2 cellular contexts compared by ENCODE assay signal in the genomic region with DNA sequence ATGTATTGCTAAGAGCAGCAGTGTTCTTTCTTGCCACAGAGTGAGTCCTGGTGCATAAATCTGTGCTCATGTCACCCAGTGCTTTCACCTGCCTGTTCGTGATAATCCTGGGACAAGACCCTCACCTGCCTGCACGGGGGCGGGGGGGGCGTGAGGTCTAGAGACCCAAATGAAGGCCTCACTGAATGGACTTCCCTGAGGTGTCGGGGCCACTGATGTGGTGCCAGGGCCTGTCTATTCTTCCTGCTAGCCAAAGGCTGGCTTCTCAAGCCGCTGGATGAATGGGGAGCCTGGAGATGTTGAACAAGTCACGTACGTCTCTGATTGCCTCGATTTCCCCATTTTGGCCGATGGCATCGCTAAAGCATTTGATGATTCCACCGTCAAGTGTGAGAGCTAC.
TF ChIP-seq lines count a peak whose summit lies in the region.

No MANE protein-coding gene starts in this region.

TF ChIP-seq in WTC11, 78 proteins besides CTCF, POLR2A, EP300 and RAD21 (continued from another document):
- TF ChIP-seq, protein P1, sequence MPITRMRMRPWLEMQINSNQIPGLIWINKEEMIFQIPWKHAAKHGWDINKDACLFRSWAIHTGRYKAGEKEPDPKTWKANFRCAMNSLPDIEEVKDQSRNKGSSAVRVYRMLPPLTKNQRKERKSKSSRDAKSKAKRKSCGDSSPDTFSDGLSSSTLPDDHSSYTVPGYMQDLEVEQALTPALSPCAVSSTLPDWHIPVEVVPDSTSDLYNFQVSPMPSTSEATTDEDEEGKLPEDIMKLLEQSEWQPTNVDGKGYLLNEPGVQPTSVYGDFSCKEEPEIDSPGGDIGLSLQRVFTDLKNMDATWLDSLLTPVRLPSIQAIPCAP (CRISPR knock-in tag; IDR thresholded peaks at IDR 0.05): no peak
- TF ChIP-seq GRHL2 (CRISPR knock-in tag; IDR thresholded peaks at IDR 0.05; ENCODE audit: insufficient replicate concordance, severe bottlenecking) (no peak), GABPB1 (CRISPR knock-in tag; IDR thresholded peaks at IDR 0.05) (no peak), GTF2I (CRISPR knock-in tag; conservative IDR thresholded peaks at IDR 0.05) (no peak), TEAD1 (CRISPR knock-in tag; IDR thresholded peaks at IDR 0.05) (no peak), FOXJ3 (CRISPR knock-in tag; IDR thresholded peaks at IDR 0.05; ENCODE audit: borderline replicate concordance) (no peak), NR1H2 (CRISPR knock-in tag; IDR thresholded peaks at IDR 0.05) (no peak), SOX15 (CRISPR knock-in tag; IDR thresholded peaks at IDR 0.05) (no peak), TCF7 (CRISPR knock-in tag; IDR thresholded peaks at IDR 0.05; ENCODE audit: low read depth) (no peak), HMGA2 (CRISPR knock-in tag; IDR thresholded peaks at IDR 0.05) (no peak), ETV6 (CRISPR knock-in tag; IDR thresholded peaks at IDR 0.05) (no peak), NFATC4 (CRISPR knock-in tag; IDR thresholded peaks at IDR 0.05) (no peak)
- TF ChIP-seq, protein P2, sequence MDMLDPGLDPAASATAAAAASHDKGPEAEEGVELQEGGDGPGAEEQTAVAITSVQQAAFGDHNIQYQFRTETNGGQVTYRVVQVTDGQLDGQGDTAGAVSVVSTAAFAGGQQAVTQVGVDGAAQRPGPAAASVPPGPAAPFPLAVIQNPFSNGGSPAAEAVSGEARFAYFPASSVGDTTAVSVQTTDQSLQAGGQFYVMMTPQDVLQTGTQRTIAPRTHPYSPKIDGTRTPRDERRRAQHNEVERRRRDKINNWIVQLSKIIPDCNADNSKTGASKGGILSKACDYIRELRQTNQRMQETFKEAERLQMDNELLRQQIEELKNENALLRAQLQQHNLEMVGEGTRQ (CRISPR knock-in tag; IDR thresholded peaks at IDR 0.05): no peak
- TF ChIP-seq, protein P3, sequence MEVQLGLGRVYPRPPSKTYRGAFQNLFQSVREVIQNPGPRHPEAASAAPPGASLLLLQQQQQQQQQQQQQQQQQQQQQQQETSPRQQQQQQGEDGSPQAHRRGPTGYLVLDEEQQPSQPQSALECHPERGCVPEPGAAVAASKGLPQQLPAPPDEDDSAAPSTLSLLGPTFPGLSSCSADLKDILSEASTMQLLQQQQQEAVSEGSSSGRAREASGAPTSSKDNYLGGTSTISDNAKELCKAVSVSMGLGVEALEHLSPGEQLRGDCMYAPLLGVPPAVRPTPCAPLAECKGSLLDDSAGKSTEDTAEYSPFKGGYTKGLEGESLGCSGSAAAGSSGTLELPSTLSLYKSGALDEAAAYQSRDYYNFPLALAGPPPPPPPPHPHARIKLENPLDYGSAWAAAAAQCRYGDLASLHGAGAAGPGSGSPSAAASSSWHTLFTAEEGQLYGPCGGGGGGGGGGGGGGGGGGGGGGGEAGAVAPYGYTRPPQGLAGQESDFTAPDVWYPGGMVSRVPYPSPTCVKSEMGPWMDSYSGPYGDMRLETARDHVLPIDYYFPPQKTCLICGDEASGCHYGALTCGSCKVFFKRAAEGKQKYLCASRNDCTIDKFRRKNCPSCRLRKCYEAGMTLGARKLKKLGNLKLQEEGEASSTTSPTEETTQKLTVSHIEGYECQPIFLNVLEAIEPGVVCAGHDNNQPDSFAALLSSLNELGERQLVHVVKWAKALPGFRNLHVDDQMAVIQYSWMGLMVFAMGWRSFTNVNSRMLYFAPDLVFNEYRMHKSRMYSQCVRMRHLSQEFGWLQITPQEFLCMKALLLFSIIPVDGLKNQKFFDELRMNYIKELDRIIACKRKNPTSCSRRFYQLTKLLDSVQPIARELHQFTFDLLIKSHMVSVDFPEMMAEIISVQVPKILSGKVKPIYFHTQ (CRISPR knock-in tag; IDR thresholded peaks at IDR 0.05): no peak
- TF ChIP-seq, protein P4, sequence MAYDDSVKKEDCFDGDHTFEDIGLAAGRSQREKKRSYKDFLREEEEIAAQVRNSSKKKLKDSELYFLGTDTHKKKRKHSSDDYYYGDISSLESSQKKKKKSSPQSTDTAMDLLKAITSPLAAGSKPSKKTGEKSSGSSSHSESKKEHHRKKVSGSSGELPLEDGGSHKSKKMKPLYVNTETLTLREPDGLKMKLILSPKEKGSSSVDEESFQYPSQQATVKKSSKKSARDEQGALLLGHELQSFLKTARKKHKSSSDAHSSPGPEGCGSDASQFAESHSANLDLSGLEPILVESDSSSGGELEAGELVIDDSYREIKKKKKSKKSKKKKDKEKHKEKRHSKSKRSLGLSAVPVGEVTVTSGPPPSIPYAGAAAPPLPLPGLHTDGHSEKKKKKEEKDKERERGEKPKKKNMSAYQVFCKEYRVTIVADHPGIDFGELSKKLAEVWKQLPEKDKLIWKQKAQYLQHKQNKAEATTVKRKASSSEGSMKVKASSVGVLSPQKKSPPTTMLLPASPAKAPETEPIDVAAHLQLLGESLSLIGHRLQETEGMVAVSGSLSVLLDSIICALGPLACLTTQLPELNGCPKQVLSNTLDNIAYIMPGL (CRISPR knock-in tag; IDR thresholded peaks at IDR 0.05): no peak
- TF ChIP-seq, protein P5, sequence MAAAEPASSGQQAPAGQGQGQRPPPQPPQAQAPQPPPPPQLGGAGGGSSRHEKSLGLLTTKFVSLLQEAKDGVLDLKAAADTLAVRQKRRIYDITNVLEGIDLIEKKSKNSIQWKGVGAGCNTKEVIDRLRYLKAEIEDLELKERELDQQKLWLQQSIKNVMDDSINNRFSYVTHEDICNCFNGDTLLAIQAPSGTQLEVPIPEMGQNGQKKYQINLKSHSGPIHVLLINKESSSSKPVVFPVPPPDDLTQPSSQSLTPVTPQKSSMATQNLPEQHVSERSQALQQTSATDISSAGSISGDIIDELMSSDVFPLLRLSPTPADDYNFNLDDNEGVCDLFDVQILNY (CRISPR knock-in tag; IDR thresholded peaks at IDR 0.05): no peak
- TF ChIP-seq, protein P6, sequence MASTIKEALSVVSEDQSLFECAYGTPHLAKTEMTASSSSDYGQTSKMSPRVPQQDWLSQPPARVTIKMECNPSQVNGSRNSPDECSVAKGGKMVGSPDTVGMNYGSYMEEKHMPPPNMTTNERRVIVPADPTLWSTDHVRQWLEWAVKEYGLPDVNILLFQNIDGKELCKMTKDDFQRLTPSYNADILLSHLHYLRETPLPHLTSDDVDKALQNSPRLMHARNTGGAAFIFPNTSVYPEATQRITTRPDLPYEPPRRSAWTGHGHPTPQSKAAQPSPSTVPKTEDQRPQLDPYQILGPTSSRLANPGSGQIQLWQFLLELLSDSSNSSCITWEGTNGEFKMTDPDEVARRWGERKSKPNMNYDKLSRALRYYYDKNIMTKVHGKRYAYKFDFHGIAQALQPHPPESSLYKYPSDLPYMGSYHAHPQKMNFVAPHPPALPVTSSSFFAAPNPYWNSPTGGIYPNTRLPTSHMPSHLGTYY (CRISPR knock-in tag; IDR thresholded peaks at IDR 0.05): no peak

TF ChIP-seq in HEK293T, 16 proteins besides CTCF, POLR2A, EP300 and RAD21 (continued from another document):
- no peak for TF ChIP-seq CTBP1 (IDR thresholded peaks at IDR 0.05; ENCODE audit: borderline replicate concordance)
TF ChIP-seq in HEK293T: peak in this region for 0.
